Comparison of ENCODE assay signal across 20 cellular contexts in genomic region chr2:143417428-143417827, GRCh38.
DNase-seq lines count a peak whose midpoint lies in the region; ATAC-seq and TF ChIP-seq lines count a peak whose summit lies in the region.
"Had no signal": no experiment of that assay in that cellular context is flagged by ENCODE, and none has a peak within 500 bp of the region (broad histone marks: within the 10 kb centered on the region; RNA-seq: fewer than 3 reads in every experiment).

No MANE protein-coding gene starts in this region.

- H3K27me3 ChIP-seq in CD8-positive, alpha-beta T cell (ENCODE audit: insufficient read depth, low read length) = no peaks in the 10 kb centered on the region
- H3K27me3 ChIP-seq: BE2C, BLaER1 had no signal

- no peaks in the 10 kb centered on the region for H3K27me3 Mint-ChIP-seq in activated T-cell treated with anti-CD3 and anti-CD28 coated beads, Interleukin-2, amount 50 U/mL, for 72 hours (ENCODE audit: low read depth)
- no peaks in the 10 kb centered on the region for H3K27me3 Mint-ChIP-seq in CD8-positive, alpha-beta T cell (ENCODE audit: low read depth)
- H3K27me3 Mint-ChIP-seq in T-cell = no peaks in the 10 kb centered on the region
- no peaks in the 10 kb centered on the region for H3K27me3 Mint-ChIP-seq in activated T-helper 17 cell treated with anti-CD3 and anti-CD28 coated beads, Interleukin-2, amount 50 U/mL, for 72 hours
- H3K27me3 Mint-ChIP-seq: CD4-positive, alpha-beta memory T cell; CD4-positive, CD25-positive, alpha-beta regulatory T cell had no signal

- no peak for DNase-seq in activated T-cell treated with anti-CD3 and anti-CD28 coated beads, Interleukin-2, amount 50 U/mL, for 72 hours
- DNase-seq in activated T-cell treated with anti-CD3 and anti-CD28 coated beads for 4 hours = no peak
- no peak for DNase-seq in CD8-positive, alpha-beta T cell
- DNase-seq in T-cell = no peak
- no peak for DNase-seq in stimulated activated CD4-positive, alpha-beta T cell treated with anti-CD3 and anti-CD28 coated beads, Interleukin-4, amount 100 ng/mL, for 1 hour
- DNase-seq in activated CD4-positive, alpha-beta T cell treated with anti-CD3 and anti-CD28 coated beads, Interleukin-2, amount 50 U/mL, for 4 hours = no peak
- no peak for DNase-seq in activated CD4-positive, alpha-beta T cell treated with anti-CD3 and anti-CD28 coated beads, Interleukin-2, amount 50 U/mL, for 48 hours
- DNase-seq: 8988T; ACHN; BE2C; C1 segment of cervical spinal cord; Caco-2; Calu3; CD4-positive, alpha-beta memory T cell; CD4-positive, CD25-positive, alpha-beta regulatory T cell; DMS79 treated with DMSO at 0.1 percent for 48 hours; GF-D8 had no signal

- TF ChIP-seq CTCF in CD8-positive, alpha-beta T cell (IDR thresholded peaks at IDR 0.05) = no peak

- CTCF ChIA-PET in CD8-positive, alpha-beta T cell (lab: Charles Lee) = no interaction called here
- CTCF ChIA-PET in T-cell (lab: Charles Lee) = no interaction called here

- H3K4me3 ChIP-seq in CD8-positive, alpha-beta T cell (ENCODE audit: low read depth, low read length) = no peak overlapping the region
- H3K4me3 ChIP-seq: BLaER1 had no signal

- POLR2A ChIA-PET in CD8-positive, alpha-beta T cell (lab: Charles Lee) = no interaction called here
- POLR2A ChIA-PET in T-cell (lab: Charles Lee) = interaction anchor here (0.5 to 0.6 kb wide), 2 partner anchors 8 to 33 kb away, joined by 3 to 7 read pairs; no protein-coding TSS in a partner anchor

- no peaks in the 10 kb centered on the region for H3K36me3 ChIP-seq in CD8-positive, alpha-beta T cell (ENCODE audit: insufficient read depth, low read length)
- H3K36me3 ChIP-seq: BE2C, BLaER1 had no signal

- no peaks in the 10 kb centered on the region for H3K9me3 Mint-ChIP-seq in activated T-cell treated with anti-CD3 and anti-CD28 coated beads, Interleukin-2, amount 50 U/mL, for 72 hours
- H3K9me3 Mint-ChIP-seq in CD8-positive, alpha-beta T cell = no peaks in the 10 kb centered on the region
- H3K9me3 Mint-ChIP-seq in T-cell = peaks cover 0 to 2% (median 0%) of the 10 kb centered on the region in 3 donors
- no peaks in the 10 kb centered on the region for H3K9me3 Mint-ChIP-seq in activated T-helper 17 cell treated with anti-CD3 and anti-CD28 coated beads, Interleukin-2, amount 50 U/mL, for 72 hours
- H3K9me3 Mint-ChIP-seq: CD14-positive monocyte; CD4-positive, CD25-positive, alpha-beta regulatory T cell had no signal

- H3K9me3 ChIP-seq in CD8-positive, alpha-beta T cell (ENCODE audit: low read length) = no peaks in the 10 kb centered on the region
- H3K9me3 ChIP-seq: BE2C, BLaER1 had no signal

- peaks cover 0 to 2% of the 10 kb centered on the region in 2 donors for H3K36me3 Mint-ChIP-seq in activated T-cell treated with anti-CD3 and anti-CD28 coated beads, Interleukin-2, amount 50 U/mL, for 72 hours (ENCODE audit: insufficient read depth in 2 of 2)
- peaks cover 21% of the 10 kb centered on the region for H3K36me3 Mint-ChIP-seq in CD8-positive, alpha-beta T cell
- H3K36me3 Mint-ChIP-seq in T-cell = peaks cover 41% of the 10 kb centered on the region
- H3K36me3 Mint-ChIP-seq in activated T-helper 17 cell treated with anti-CD3 and anti-CD28 coated beads, Interleukin-2, amount 50 U/mL, for 72 hours (ENCODE audit: low read depth) = no peaks in the 10 kb centered on the region

- H3K27ac Mint-ChIP-seq in activated T-cell treated with anti-CD3 and anti-CD28 coated beads, Interleukin-2, amount 50 U/mL, for 72 hours = peak overlapping the region; percentile 54
- H3K27ac Mint-ChIP-seq in CD8-positive, alpha-beta T cell = peak overlapping the region; percentile 20
- peak overlapping the region; percentile 17 to 50 for H3K27ac Mint-ChIP-seq in T-cell
- no peak overlapping the region for H3K27ac Mint-ChIP-seq in activated T-helper 17 cell treated with anti-CD3 and anti-CD28 coated beads, Interleukin-2, amount 50 U/mL, for 72 hours
- H3K27ac Mint-ChIP-seq: CD14-positive monocyte; CD4-positive, CD25-positive, alpha-beta regulatory T cell had no signal

- peak in 1 of 2 donors; percentile 29 for ATAC-seq in activated T-cell treated with anti-CD3 and anti-CD28 coated beads, Interleukin-2, amount 50 U/mL, for 72 hours (replicated peaks in 1 of 2)
- ATAC-seq in CD8-positive, alpha-beta T cell = no peak
- ATAC-seq in T-cell (replicated peaks in 1 of 4) = no peak
- ATAC-seq in activated T-helper 17 cell treated with anti-CD3 and anti-CD28 coated beads, Interleukin-2, amount 50 U/mL, for 72 hours (replicated peaks) = peak; percentile 65

- intact Hi-C loops in CD8-positive, alpha-beta T cell (cut with DNase I, micrococcal nuclease) = no loop called here

- no peak overlapping the region for H3K4me3 Mint-ChIP-seq in activated T-cell treated with anti-CD3 and anti-CD28 coated beads, Interleukin-2, amount 50 U/mL, for 72 hours
- no peak overlapping the region for H3K4me3 Mint-ChIP-seq in CD8-positive, alpha-beta T cell
- H3K4me3 Mint-ChIP-seq in T-cell = no peak overlapping the region
- peak overlapping the region; percentile 4 for H3K4me3 Mint-ChIP-seq in activated T-helper 17 cell treated with anti-CD3 and anti-CD28 coated beads, Interleukin-2, amount 50 U/mL, for 72 hours
- H3K4me3 Mint-ChIP-seq: CD14-positive monocyte; CD4-positive, CD25-positive, alpha-beta regulatory T cell had no signal

- peaks cover 9% of the 10 kb centered on the region for H3K4me1 ChIP-seq in CD8-positive, alpha-beta T cell (ENCODE audit: insufficient read depth, low read length)
- H3K4me1 ChIP-seq: BE2C, BLaER1, Caco-2 had no signal

- no peak overlapping the region for H3K27ac ChIP-seq in CD8-positive, alpha-beta T cell (ENCODE audit: low read depth, low read length)
- H3K27ac ChIP-seq: BLaER1 had no signal

- H3K4me1 Mint-ChIP-seq in activated T-cell treated with anti-CD3 and anti-CD28 coated beads, Interleukin-2, amount 50 U/mL, for 72 hours (ENCODE audit: low read depth) = peaks cover 34% of the 10 kb centered on the region
- peaks cover 61% of the 10 kb centered on the region for H3K4me1 Mint-ChIP-seq in CD8-positive, alpha-beta T cell (ENCODE audit: low read depth)
- H3K4me1 Mint-ChIP-seq in T-cell = peaks cover 48 to 67% (median 65%) of the 10 kb centered on the region in 3 donors
- peaks cover 34% of the 10 kb centered on the region for H3K4me1 Mint-ChIP-seq in activated T-helper 17 cell treated with anti-CD3 and anti-CD28 coated beads, Interleukin-2, amount 50 U/mL, for 72 hours
